Comparison of ENCODE assay signal across 8 cellular contexts in the genomic region with DNA sequence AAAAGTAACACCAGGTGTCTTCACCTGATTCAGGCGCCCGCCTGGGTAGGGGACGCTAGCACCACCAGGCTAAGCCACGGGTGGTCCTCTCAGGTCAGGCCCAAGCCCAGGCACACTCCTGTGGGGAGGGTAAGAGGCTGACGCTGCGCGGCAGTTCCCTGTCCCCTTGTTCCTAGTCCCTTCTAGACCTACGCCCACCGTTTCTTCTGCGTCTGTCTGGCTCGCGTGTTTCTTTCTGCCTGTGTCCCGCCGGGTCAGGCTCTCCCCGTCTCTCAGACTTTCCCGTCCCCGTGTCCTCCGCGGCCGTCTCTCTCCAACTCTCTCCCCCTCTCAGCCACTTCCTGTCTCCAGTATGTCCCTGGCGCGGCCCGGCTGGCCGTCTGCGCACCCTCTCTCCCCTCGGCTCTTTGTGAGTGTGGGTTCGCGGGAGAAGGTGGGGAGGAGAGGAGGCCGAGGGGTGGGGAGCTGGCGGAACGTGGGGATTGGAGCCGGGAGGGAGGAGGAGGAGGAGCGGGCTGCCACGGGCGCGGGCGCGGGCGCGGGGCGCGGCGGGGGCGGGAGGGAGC. TPM values are rescaled to one million over a fixed set of nuclear protein-coding genes. Genes with fewer than 3 reads are reported as not detected.
DNase-seq lines count a peak whose midpoint lies in the region; ATAC-seq and TF ChIP-seq lines count a peak whose summit lies in the region.

No MANE protein-coding gene starts in this region.

- TF ChIP-seq POLR2A in transverse colon (IDR thresholded peaks at IDR 0.05), result peak; percentile 96

- H3K9me3 Mint-ChIP-seq in activated naive CD4-positive, alpha-beta T cell treated with anti-CD3 and anti-CD28 coated beads, Interleukin-2, amount 50 U/mL, for 72 hours, result no peaks in the 10 kb centered on the region

- H3K27me3 ChIP-seq in neuron (ENCODE audit: insufficient read depth, low read length), result no peaks in the 10 kb centered on the region
- no peaks in the 10 kb centered on the region for H3K27me3 ChIP-seq in transverse colon

- peak; percentile 27 for DNase-seq in activated gamma-delta T cell treated with anti-CD3 and anti-CD28 coated beads, Interleukin-2, amount 50 U/mL, for 16 hours (ENCODE audit: low read depth)
- DNase-seq in activated gamma-delta T cell (lab: John Stamatoyannopoulos, UW), result no peak
- peak; percentile 56 for DNase-seq in NOMO-1 treated with DMSO at 0.1 percent for 48 hours (lab: John Stamatoyannopoulos, UW; ENCODE audit: unreplicated experiment)
- DNase-seq in activated naive CD4-positive, alpha-beta T cell treated with anti-CD3 and anti-CD28 coated beads, Interleukin-2, amount 50 U/mL, for 72 hours (ENCODE audit: low spot score in 2 of 2), result peak in 1 of 2 donors; percentile 54
- DNase-seq in germinal center (ENCODE audit: low spot score), result peak; percentile 33
- DNase-seq in transverse colon, result peak; percentile 83

- H3K36me3 ChIP-seq in neuron (ENCODE audit: insufficient read depth, low read length) (peaks cover 4% of the 10 kb centered on the region), transverse colon (no peaks in the 10 kb centered on the region)

- ATAC-seq in HG03095 (IDR thresholded peaks at IDR 0.05; ENCODE audit: unreplicated experiment), result peak; percentile 36
- peak; percentile 27 to 67 for ATAC-seq in activated naive CD4-positive, alpha-beta T cell treated with anti-CD3 and anti-CD28 coated beads, Interleukin-2, amount 50 U/mL, for 72 hours

- H3K4me1 ChIP-seq in neuron (ENCODE audit: insufficient read depth, low read length) (peaks cover 50% of the 10 kb centered on the region), transverse colon (peaks cover 29 to 74% (median 65%) of the 10 kb centered on the region in 4 donors)

- no peak for TF ChIP-seq CTCF in transverse colon (IDR thresholded peaks at IDR 0.05)

- H3K4me3 ChIP-seq in neuron (ENCODE audit: low read length), result peak overlapping the region; percentile 66
- peak overlapping the region; percentile 47 to 86 (median 68) for H3K4me3 ChIP-seq in transverse colon

- TF ChIP-seq EP300 in transverse colon (IDR thresholded peaks at IDR 0.05; ENCODE audit: low read depth), result no peak

- H3K9me3 ChIP-seq in neuron (ENCODE audit: low read length) (no peaks in the 10 kb centered on the region), transverse colon (no peaks in the 10 kb centered on the region)

- peak overlapping the region in 1 of 2 donors; percentile 66 for H3K27ac Mint-ChIP-seq in activated naive CD4-positive, alpha-beta T cell treated with anti-CD3 and anti-CD28 coated beads, Interleukin-2, amount 50 U/mL, for 72 hours

- H3K27ac ChIP-seq in transverse colon, result peak overlapping the region; percentile 96 to 99 (median 98)

- no peaks in the 10 kb centered on the region for H3K36me3 Mint-ChIP-seq in activated naive CD4-positive, alpha-beta T cell treated with anti-CD3 and anti-CD28 coated beads, Interleukin-2, amount 50 U/mL, for 72 hours

- in situ Hi-C loops in transverse colon (cut with MboI; ENCODE audit: low pct_ligation_motif_present in 1 of 4, low pct_unique_long_range_greater_than_20kb in 1 of 4, low sequenced_read_pairs in 3 of 4), result no loop called here

- intact Hi-C loops in transverse colon (cut with DNase I; ENCODE audit: low total_unique reads), result no loop called here

- 0 to 1% methylated on average over 3 to 29 of the region's 44 CpGs for WGBS in transverse colon (ENCODE audit: low coverage in 1 of 2), 2 donors

- H2AFZ ChIP-seq in neuron (ENCODE audit: low read depth, low read length), result peak overlapping the region; percentile 62

RNA-seq across cellular contexts. Expression of gene TNS2, which starts 3.1 kb away (rescaled TPM):
- 1 to 10 TPM; 1.2 to 2.1 TPM for total RNA-seq in activated naive CD4-positive, alpha-beta T cell treated with anti-CD3 and anti-CD28 coated beads, Interleukin-2, amount 50 U/mL, for 72 hours
- total RNA-seq in transverse colon, result 100 to 1,000 TPM in 2 of 4 donors, 10 to 100 TPM in 2; 48.2 to 397 (median 169) TPM

RNA-seq across cellular contexts. Expression of gene SPRYD3, which starts 32.5 kb away (rescaled TPM):
- total RNA-seq in activated naive CD4-positive, alpha-beta T cell treated with anti-CD3 and anti-CD28 coated beads, Interleukin-2, amount 50 U/mL, for 72 hours, result 10 to 100 TPM; 19.2 to 22.2 TPM
- 10 to 100 TPM; 10.1 to 27.0 (median 21.9) TPM for total RNA-seq in transverse colon

RNA-seq across cellular contexts. Expression of gene EIF4B, which starts 40.5 kb away (rescaled TPM):
- 1,000 to 10,000 TPM in 1 of 2 donors, 100 to 1,000 TPM in 1; 637 to 1,013 TPM for total RNA-seq in activated naive CD4-positive, alpha-beta T cell treated with anti-CD3 and anti-CD28 coated beads, Interleukin-2, amount 50 U/mL, for 72 hours
- total RNA-seq in transverse colon, result 100 to 1,000 TPM; 175 to 383 (median 261) TPM

RNA-seq across cellular contexts. Expression of gene IGFBP6, which starts 50.7 kb away (rescaled TPM):
- 1 to 10 TPM; 1.5 to 3.6 TPM for total RNA-seq in activated naive CD4-positive, alpha-beta T cell treated with anti-CD3 and anti-CD28 coated beads, Interleukin-2, amount 50 U/mL, for 72 hours
- total RNA-seq in transverse colon, result 100 to 1,000 TPM in 1 of 4 donors, 10 to 100 TPM in 3; 38.5 to 106 (median 94.5) TPM

RNA-seq across cellular contexts. Expression of gene SOAT2, which starts 56.5 kb away (rescaled TPM):
- under 1 TPM; 0.35 to 0.59 TPM for total RNA-seq in activated naive CD4-positive, alpha-beta T cell treated with anti-CD3 and anti-CD28 coated beads, Interleukin-2, amount 50 U/mL, for 72 hours
- under 1 TPM in 1 of 4 donors, not detected in 3; 0.41 TPM for total RNA-seq in transverse colon

Comparison
In these comparisons a context has a peak if more than half of its experiments do, and no peak if none do; other contexts are left out.
1. RNA of gene TNS2, which starts 3.1 kb away (total RNA-seq): 48.2 to 397 TPM in transverse colon; 1.2 to 2.1 TPM in activated naive CD4-positive, alpha-beta T cell treated with anti-CD3 and anti-CD28 coated beads, Interleukin-2, amount 50 U/mL, for 72 hours; every median in the first group is over 10 times any median in the second.